In genomic region chr11:27716216-27716615, GRCh38 we compare ENCODE assay signal across 1 cellular context.
TF ChIP-seq lines count a peak whose summit lies in the region.

No MANE protein-coding gene starts in this region.

TF ChIP-seq in IMR-90, 13 proteins besides CTCF, POLR2A, EP300 and RAD21:
- TF ChIP-seq BHLHE40 (IDR thresholded peaks at IDR 0.05; ENCODE audit: low read depth, low read length): no peak
- no peak for TF ChIP-seq USF2 (IDR thresholded peaks at IDR 0.05; ENCODE audit: low read depth, low read length)
- no peak for TF ChIP-seq MXI1 (IDR thresholded peaks at IDR 0.05; ENCODE audit: borderline replicate concordance, low read depth, low read length)
- TF ChIP-seq, protein P1, sequence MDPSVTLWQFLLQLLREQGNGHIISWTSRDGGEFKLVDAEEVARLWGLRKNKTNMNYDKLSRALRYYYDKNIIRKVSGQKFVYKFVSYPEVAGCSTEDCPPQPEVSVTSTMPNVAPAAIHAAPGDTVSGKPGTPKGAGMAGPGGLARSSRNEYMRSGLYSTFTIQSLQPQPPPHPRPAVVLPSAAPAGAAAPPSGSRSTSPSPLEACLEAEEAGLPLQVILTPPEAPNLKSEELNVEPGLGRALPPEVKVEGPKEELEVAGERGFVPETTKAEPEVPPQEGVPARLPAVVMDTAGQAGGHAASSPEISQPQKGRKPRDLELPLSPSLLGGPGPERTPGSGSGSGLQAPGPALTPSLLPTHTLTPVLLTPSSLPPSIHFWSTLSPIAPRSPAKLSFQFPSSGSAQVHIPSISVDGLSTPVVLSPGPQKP (IDR thresholded peaks at IDR 0.05; ENCODE audit: borderline replicate concordance, low read depth, low read length): no peak
- no peak for TF ChIP-seq CHD1 (IDR thresholded peaks at IDR 0.05; ENCODE audit: low read depth, low read length)
- no peak for TF ChIP-seq MAFK (IDR thresholded peaks at IDR 0.05; ENCODE audit: low read depth, low read length)
- no peak for TF ChIP-seq MAZ (IDR thresholded peaks at IDR 0.05; ENCODE audit: borderline replicate concordance, low read depth, low read length)
- no peak for TF ChIP-seq RFX5 (IDR thresholded peaks at IDR 0.05; ENCODE audit: low read depth, low read length)
- no peak for TF ChIP-seq RCOR1 (IDR thresholded peaks at IDR 0.05; ENCODE audit: insufficient replicate concordance, low read length)
